In genomic region chr7:76303057-76303828, GRCh38 we compare ENCODE assay signal across 8 cellular contexts. TPM values are rescaled to one million over a fixed set of nuclear protein-coding genes. Genes with fewer than 3 reads are reported as not detected.
DNase-seq lines count a peak whose midpoint lies in the region; ATAC-seq, FAIRE-seq and TF ChIP-seq lines count a peak whose summit lies in the region.

No MANE protein-coding gene starts in this region.

- intact Hi-C loops in psoas muscle (cut with DNase I), result no loop called here

- WGBS in psoas muscle, 3 donors, result 0 to 1% (median 1%) methylated on average over 44 to 49 of the region's 49 CpGs

- peaks cover 6% of the 10 kb centered on the region for H3K36me3 ChIP-seq in MG63
- peaks cover 22% of the 10 kb centered on the region for H3K36me3 ChIP-seq in right atrium auricular region
- peaks cover 0 to 16% of the 10 kb centered on the region in 2 donors for H3K36me3 ChIP-seq in psoas muscle (ENCODE audit: insufficient read depth in 1 of 2, low read depth in 1 of 2)

- DNase-seq in AML-193 (lab: John Stamatoyannopoulos, UW) (peak; percentile 43 to 46), GM19239 (ENCODE audit: insufficient read length, low spot score) (peak; percentile 82), MG63 (peak; percentile 90), T-helper 2 cell (peak; percentile 59 to 79 (median 75)), right atrium auricular region (ENCODE audit: low spot score) (peak; percentile 83), psoas muscle (peak; percentile 87 to 92), ureter (ENCODE audit: low spot score) (peak; percentile 95)

- ATAC-seq in psoas muscle, result peak; percentile 8 to 24 (median 15)

- H3K27ac ChIP-seq in angular gyrus (ENCODE audit: low read depth, low read length), result peak overlapping the region; percentile 99
- peak overlapping the region; percentile 100 for H3K27ac ChIP-seq in right atrium auricular region
- peak overlapping the region; percentile 98 for H3K27ac ChIP-seq in psoas muscle

- H3K4me1 ChIP-seq in right atrium auricular region (peaks cover 0 to 47% of the 10 kb centered on the region in 2 donors), psoas muscle (peaks cover 46% of the 10 kb centered on the region)

- peak; percentile 73 for FAIRE-seq in GM19239 (lab: Jason Lieb, UNC)

- H3K27me3 ChIP-seq in MG63, result no peaks in the 10 kb centered on the region
- no peaks in the 10 kb centered on the region for H3K27me3 ChIP-seq in right atrium auricular region
- no peaks in the 10 kb centered on the region for H3K27me3 ChIP-seq in psoas muscle (ENCODE audit: insufficient read depth in 3 of 3, low read length in 2 of 3)

- TF ChIP-seq CTCF in right atrium auricular region (IDR thresholded peaks at IDR 0.05) (no peak), psoas muscle (IDR thresholded peaks at IDR 0.05) (no peak)

- no peaks in the 10 kb centered on the region for H3K9me3 ChIP-seq in MG63
- H3K9me3 ChIP-seq in right atrium auricular region, result no peaks in the 10 kb centered on the region
- H3K9me3 ChIP-seq in psoas muscle, result no peaks in the 10 kb centered on the region

- H3K4me3 ChIP-seq in MG63 (peak overlapping the region; percentile 79), right atrium auricular region (peak overlapping the region; percentile 94 to 98), psoas muscle (peak overlapping the region; percentile 96)

RNA-seq across cellular contexts. Expression of gene HSPB1, which starts 0.8 kb away (rescaled TPM):
- total RNA-seq in MG63 (2014; rRNA removed; shearing (Covaris generic); ENCODE audit: low replicate concordance), result 68.7 and 72.8 TPM in 2 replicates
- 1,000 to 10,000 TPM; 1,006 to 1,433 TPM for total RNA-seq in right atrium auricular region
- total RNA-seq in psoas muscle, result 1,000 to 10,000 TPM; 2,972 to 5,803 (median 5,243) TPM
- polyA plus RNA-seq in psoas muscle, result 1,000 to 10,000 TPM; 1,312 to 4,364 (median 1,775) TPM
- 1,074 TPM for total RNA-seq in ureter

RNA-seq across cellular contexts. Expression of gene YWHAG, which starts 55.5 kb away (rescaled TPM):
- total RNA-seq in MG63 (2014; rRNA removed; shearing (Covaris generic); ENCODE audit: low replicate concordance), result 74.2 and 95.2 TPM in 2 replicates
- total RNA-seq in right atrium auricular region (100 to 1,000 TPM; 132 to 153 TPM), psoas muscle (100 to 1,000 TPM; 342 to 421 (median 401) TPM), ureter (99.4 TPM)
- 100 to 1,000 TPM; 204 to 523 (median 213) TPM for polyA plus RNA-seq in psoas muscle

Comparison
In these comparisons a context has a peak if more than half of its experiments do, and no peak if none do; other contexts are left out.
1. Peak in every context shown above with its lines: DNase-seq, ATAC-seq, H3K4me3 ChIP-seq and H3K27ac ChIP-seq.
2. DNase-seq: peak in every context shown above with its lines; median percentile 95 in ureter; 90 in MG63; 90 in psoas muscle; 83 in right atrium auricular region; 82 in GM19239; 75 in T-helper 2 cell; 44 in AML-193.
3. RNA of gene HSPB1, which starts 0.8 kb away (total RNA-seq): 2,972 to 5,803 TPM in psoas muscle, 1,006 to 1,433 TPM in right atrium auricular region and 1,074 TPM in ureter (single experiment); 68.7 to 72.8 TPM in MG63; every median in the first group is over 10 times any median in the second.